ENCODE assay signal across 19 cellular contexts in the genomic region with DNA sequence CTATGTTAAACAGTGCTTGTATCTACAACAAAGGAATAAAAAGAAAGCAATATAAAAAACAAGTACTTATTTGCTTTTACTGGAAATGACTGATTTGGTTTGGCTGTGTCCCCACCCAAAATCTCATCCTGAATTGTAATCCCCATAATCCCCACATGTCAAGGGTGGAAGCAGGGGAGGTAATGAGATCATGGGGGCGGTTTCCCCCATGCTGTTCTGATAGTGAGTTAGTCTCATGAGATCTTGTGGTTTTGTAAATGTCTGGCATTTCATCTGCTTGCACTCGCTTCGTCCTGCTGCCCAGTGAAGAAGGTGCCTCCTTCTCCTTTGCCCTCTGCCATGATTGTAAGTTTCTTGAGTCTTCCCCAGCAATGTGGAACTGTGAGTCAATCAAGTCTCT. TPM values are rescaled to one million over a fixed set of nuclear protein-coding genes. Genes with fewer than 3 reads are reported as not detected.
"Had no signal": no experiment of that assay in that cellular context is flagged by ENCODE, and none has a peak within 500 bp of the region (broad histone marks: within the 10 kb centered on the region; RNA-seq: fewer than 3 reads in every experiment).

No MANE protein-coding gene starts in this region.

- ATAC-seq: heart left ventricle; left colon; left ventricle myocardium superior; naive thymus-derived CD4-positive, alpha-beta T cell; right cardiac atrium had no signal

- H3K4me1 ChIP-seq: heart left ventricle had no signal

- H3K9me3 ChIP-seq: ovary had no signal

- H3K27ac ChIP-seq: coronary artery, heart left ventricle, ovary had no signal

- H3K4me3 ChIP-seq: coronary artery, heart left ventricle, lung, ovary, smooth muscle cell had no signal

- H3K27me3 ChIP-seq: ovary had no signal

- DNase-seq: effector CD4-positive, alpha-beta T cell; endodermal cell; heart left ventricle; hippocampal formation; left colon; left ventricle myocardium superior; mesendoderm; naive thymus-derived CD4-positive, alpha-beta T cell; nephron progenitor cell; ovary; right cardiac atrium; stimulated activated CD4-positive, alpha-beta T cell treated with anti-CD3 and anti-CD28 coated beads, Interleukin-2, amount 100 ng/mL, for 48 hours; stimulated activated naive CD4-positive, alpha-beta T cell treated with Interleukin-2 at 50 U/mL for 16 hours had no signal

- H3K36me3 ChIP-seq: heart left ventricle, ovary had no signal

RNA-seq across cellular contexts. Expression of a gene that starts 19.8 kb away (rescaled TPM):
- total RNA-seq: glomerular endothelial cell, kidney epithelial cell, left ventricle myocardium superior, right cardiac atrium, smooth muscle cell had no signal
- polyA plus RNA-seq: esophagus; heart left ventricle; naive thymus-derived CD4-positive, alpha-beta T cell; right cardiac atrium; smooth muscle cell had no signal
